In the genomic region with DNA sequence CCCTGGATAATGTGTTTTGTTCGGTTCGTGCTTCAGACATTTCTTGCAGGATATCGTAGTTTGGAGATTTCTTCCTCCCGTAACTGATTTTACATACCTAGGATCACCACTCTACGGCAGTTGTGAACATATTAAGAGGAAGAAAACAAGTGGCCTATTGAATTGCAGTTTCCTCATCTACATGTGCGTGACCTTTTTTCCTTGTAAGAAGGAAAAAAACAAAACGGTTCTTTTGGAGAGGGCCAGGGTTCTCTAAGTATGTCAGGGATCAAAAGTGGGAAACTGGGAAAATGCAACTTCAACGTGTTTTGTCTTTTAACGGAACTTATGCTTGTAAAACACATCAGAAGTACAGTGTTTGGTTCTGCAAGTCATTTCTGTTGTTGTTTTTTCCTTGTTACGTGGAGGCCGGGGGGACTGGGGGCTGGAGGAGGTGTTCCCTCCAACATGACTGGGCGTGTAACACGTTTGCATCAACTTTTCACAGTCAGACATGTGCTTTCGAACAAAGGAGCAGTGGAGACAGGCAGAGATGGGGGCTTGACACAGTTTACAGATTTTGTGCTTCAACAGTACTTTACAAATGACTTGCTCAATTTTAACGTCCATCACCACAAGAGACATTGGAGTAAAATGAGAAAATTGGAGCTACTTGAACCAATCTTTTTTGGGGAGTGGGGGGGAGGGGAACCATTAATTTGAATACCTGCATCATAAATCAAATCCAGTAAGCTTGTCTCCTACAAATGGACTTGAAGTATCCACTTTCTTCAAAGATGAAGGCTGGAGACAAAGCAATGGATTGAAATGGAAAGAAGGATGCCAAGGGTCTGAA, we compare ENCODE assay signal across 8 cellular contexts. TPM values are rescaled to one million over a fixed set of nuclear protein-coding genes. Genes with fewer than 3 reads are reported as not detected.
A peak's percentile ranks its signal among the peaks of the same experiment; 100 is the strongest.
DNase-seq lines count a peak whose midpoint lies in the region; ATAC-seq and TF ChIP-seq lines count a peak whose summit lies in the region.

No MANE protein-coding gene starts in this region.

- H3K4me1 ChIP-seq in gastrocnemius medialis, result peaks cover 59 to 63% of the 10 kb centered on the region in 2 donors

- intact Hi-C loops in gastrocnemius medialis (cut with DNase I; ENCODE audit: low total_unique reads), result loop anchor here (5.0 kb wide), 2 partner anchors 1522 to 1963 kb away; a partner anchor contains a TSS

- peak overlapping the region; percentile 99 for H3K27ac Mint-ChIP-seq in activated T-helper 17 cell treated with anti-CD3 and anti-CD28 coated beads, Interleukin-2, amount 50 U/mL, for 72 hours

- peak; percentile 9 for ATAC-seq in activated T-helper 17 cell treated with anti-CD3 and anti-CD28 coated beads, Interleukin-2, amount 50 U/mL, for 72 hours (replicated peaks)
- ATAC-seq in gastrocnemius medialis (no peak), HG02840 (IDR thresholded peaks at IDR 0.05; ENCODE audit: low FRiP score, unreplicated experiment) (no peak), HG02852 (IDR thresholded peaks at IDR 0.05; ENCODE audit: unreplicated experiment) (no peak)

- H3K9me3 ChIP-seq in gastrocnemius medialis, result no peaks in the 10 kb centered on the region

- H3K4me3 ChIP-seq in GM12864 (ENCODE audit: low read depth, low read length) (peak overlapping the region; percentile 96), gastrocnemius medialis (peak overlapping the region; percentile 87 to 100 (median 98))

- DNase-seq in GM12864 (ENCODE audit: low read depth) (no peak), NCI-H2227 treated with DMSO at 0.1 percent for 48 hours (lab: John Stamatoyannopoulos, UW) (peak; percentile 20), globus pallidus (ENCODE audit: low spot score) (peak; percentile 70), gastrocnemius medialis (no peak), GM10266 (ENCODE audit: extremely low spot score) (no peak)

- peak overlapping the region; percentile 93 for H3K4me3 Mint-ChIP-seq in activated T-helper 17 cell treated with anti-CD3 and anti-CD28 coated beads, Interleukin-2, amount 50 U/mL, for 72 hours

- H3K27ac ChIP-seq in gastrocnemius medialis, result peak overlapping the region; percentile 96 to 100 (median 99)

- H3K27me3 ChIP-seq in gastrocnemius medialis, result no peaks in the 10 kb centered on the region

- H3K9me3 Mint-ChIP-seq in activated T-helper 17 cell treated with anti-CD3 and anti-CD28 coated beads, Interleukin-2, amount 50 U/mL, for 72 hours, result no peaks in the 10 kb centered on the region

- peak in 1 of 2 donors; percentile 9 for TF ChIP-seq POLR2A in gastrocnemius medialis (IDR thresholded peaks at IDR 0.05)

- no peaks in the 10 kb centered on the region for H3K27me3 Mint-ChIP-seq in activated T-helper 17 cell treated with anti-CD3 and anti-CD28 coated beads, Interleukin-2, amount 50 U/mL, for 72 hours

- no peaks in the 10 kb centered on the region for H3K36me3 ChIP-seq in gastrocnemius medialis

- peaks cover 79% of the 10 kb centered on the region for H3K36me3 Mint-ChIP-seq in activated T-helper 17 cell treated with anti-CD3 and anti-CD28 coated beads, Interleukin-2, amount 50 U/mL, for 72 hours (ENCODE audit: low read depth)

- in situ Hi-C loops in gastrocnemius medialis (cut with MboI; ENCODE audit: low sequenced_read_pairs in 4 of 4), result loop anchor here in 1 of 4 donors (10.0 kb wide), 1 partner anchor 255 kb away; a partner anchor contains a TSS

- TF ChIP-seq CTCF in GM12864 (IDR thresholded peaks at IDR 0.05; ENCODE audit: low read depth, low read length, missing control alignments) (no peak), gastrocnemius medialis (IDR thresholded peaks at IDR 0.05 in 4 of 5, conservative IDR thresholded peaks at IDR 0.05 in 1 of 5) (no peak), GM10266 (IDR thresholded peaks at IDR 0.05; ENCODE audit: control insufficient read depth, insufficient read depth, low read depth, missing control alignments) (no peak)

- H3K4me1 Mint-ChIP-seq in activated T-helper 17 cell treated with anti-CD3 and anti-CD28 coated beads, Interleukin-2, amount 50 U/mL, for 72 hours, result peaks cover 30% of the 10 kb centered on the region

RNA-seq across cellular contexts. Expression of a gene that starts 3.8 kb away (rescaled TPM):
- total RNA-seq in activated T-helper 17 cell treated with anti-CD3 and anti-CD28 coated beads, Interleukin-2, amount 50 U/mL, for 72 hours, result 100 to 1,000 TPM; 117 to 166 TPM
- total RNA-seq in gastrocnemius medialis, result 10 to 100 TPM; 16.2 to 31.7 (median 22.8) TPM

RNA-seq across cellular contexts. Expression of a gene that starts 20.9 kb away (rescaled TPM):
- total RNA-seq in activated T-helper 17 cell treated with anti-CD3 and anti-CD28 coated beads, Interleukin-2, amount 50 U/mL, for 72 hours, result 100 to 1,000 TPM; 151 to 184 TPM
- 10 to 100 TPM; 29.7 to 74.6 (median 46.4) TPM for total RNA-seq in gastrocnemius medialis

Comparison
In these comparisons a context has a peak if more than half of its experiments do, and no peak if none do; other contexts are left out.
1. DNase-seq: peak in NCI-H2227 treated with DMSO at 0.1 percent for 48 hours (single experiment) and globus pallidus (single experiment); none in GM12864 (single experiment), gastrocnemius medialis (0 of 2) and GM10266 (single experiment).